Comparison of ENCODE assay signal across 10 cellular contexts in the genomic region with DNA sequence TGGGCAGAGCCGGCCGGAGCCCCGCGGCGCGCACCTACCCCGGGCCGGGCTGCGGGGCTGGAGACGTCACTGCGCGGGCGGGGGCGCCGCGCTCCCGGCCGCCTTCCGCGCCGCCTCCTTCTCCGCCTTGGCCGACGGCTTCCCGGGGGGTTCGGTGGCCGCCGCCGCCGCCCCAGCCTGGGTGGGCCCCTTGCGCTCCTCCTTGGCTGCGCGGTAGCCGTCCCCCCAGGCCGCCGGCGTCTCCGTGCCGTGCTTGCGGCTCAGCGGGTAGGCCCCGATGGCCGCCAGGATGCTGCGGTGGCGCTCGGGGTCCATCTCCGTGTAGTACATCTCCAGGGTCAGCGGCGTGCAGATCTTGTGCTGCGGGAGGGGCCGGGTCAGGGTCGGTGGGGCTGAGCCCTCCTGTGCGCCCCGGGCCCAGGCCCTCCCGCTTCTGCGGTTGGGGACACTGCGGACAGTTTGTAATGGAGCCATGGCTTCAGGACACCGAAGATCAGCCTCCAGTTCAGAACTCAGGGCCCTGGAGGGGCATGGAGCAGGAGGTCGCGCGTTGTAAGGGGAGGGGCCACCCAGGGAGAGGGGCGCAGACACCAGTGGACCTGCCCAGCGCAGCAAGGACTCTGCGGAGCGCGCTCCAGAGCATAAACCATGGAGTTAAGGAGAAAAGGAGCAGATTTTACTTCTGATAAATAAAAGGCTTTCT. TPM values are rescaled to one million over a fixed set of nuclear protein-coding genes. Genes with fewer than 3 reads are reported as not detected.
DNase-seq lines count a peak whose midpoint lies in the region; ATAC-seq and TF ChIP-seq lines count a peak whose summit lies in the region.
"Had no signal": no experiment of that assay in that cellular context is flagged by ENCODE, and none has a peak within 500 bp of the region (broad histone marks: within the 10 kb centered on the region; RNA-seq: fewer than 3 reads in every experiment).

No MANE protein-coding gene starts in this region.

- H3K9me3 ChIP-seq in cardiac muscle cell (ENCODE audit: low read depth): no peaks in the 10 kb centered on the region
- H3K9me3 ChIP-seq in naive thymus-derived CD4-positive, alpha-beta T cell (ENCODE audit: control insufficient read depth in 2 of 3, low read length in 3 of 3): no peaks in the 10 kb centered on the region
- H3K9me3 ChIP-seq in vagina: no peaks in the 10 kb centered on the region

- peak overlapping the region in 9 of 10 donors; percentile 25 to 92 (median 83) for H3K4me3 Mint-ChIP-seq in naive thymus-derived CD4-positive, alpha-beta T cell

- H3K27ac Mint-ChIP-seq in naive thymus-derived CD4-positive, alpha-beta T cell: no peak overlapping the region

- H3K4me1 Mint-ChIP-seq in naive thymus-derived CD4-positive, alpha-beta T cell: peaks cover 4 to 18% (median 12%) of the 10 kb centered on the region in 7 donors

- peaks cover 0 to 3% (median 0%) of the 10 kb centered on the region in 11 donors for H3K9me3 Mint-ChIP-seq in naive thymus-derived CD4-positive, alpha-beta T cell

- CTCF ChIA-PET in naive thymus-derived CD4-positive, alpha-beta T cell (lab: Charles Lee): interaction anchor here (0.5 to 1.1 kb wide), 2 partner anchors 18 to 183 kb away, joined by 3 read pairs; no protein-coding TSS in a partner anchor

- peaks cover 2% of the 10 kb centered on the region for H3K4me1 ChIP-seq in cardiac muscle cell (ENCODE audit: low read depth)
- H3K4me1 ChIP-seq in naive thymus-derived CD4-positive, alpha-beta T cell (ENCODE audit: control insufficient read depth in 2 of 2, insufficient read depth in 2 of 2, low read length in 2 of 2): peaks cover 8 to 18% of the 10 kb centered on the region in 2 donors
- peaks cover 25% of the 10 kb centered on the region for H3K4me1 ChIP-seq in vagina

- H3K27ac ChIP-seq in cardiac muscle cell: no peak overlapping the region
- peak overlapping the region in 13 of 59 donors; percentile 3 to 72 (median 27) for H3K27ac ChIP-seq in dorsolateral prefrontal cortex
- peak overlapping the region; percentile 48 for H3K27ac ChIP-seq in naive thymus-derived CD4-positive, alpha-beta T cell (ENCODE audit: low read depth, low read length)
- no peak overlapping the region for H3K27ac ChIP-seq in vagina

- H3K27me3 ChIP-seq in cardiac muscle cell (peaks cover 52% of the 10 kb centered on the region), dorsolateral prefrontal cortex (peaks cover 0 to 45% (median 21%) of the 10 kb centered on the region in 45 donors), vagina (peaks cover 25% of the 10 kb centered on the region)
- H3K27me3 ChIP-seq in naive thymus-derived CD4-positive, alpha-beta T cell (ENCODE audit: control insufficient read depth in 2 of 2, insufficient read depth in 2 of 2, low read length in 2 of 2): peaks cover 8 to 12% of the 10 kb centered on the region in 2 donors

- H3K36me3 Mint-ChIP-seq in naive thymus-derived CD4-positive, alpha-beta T cell: no peaks in the 10 kb centered on the region

- peaks cover 12 to 53% (median 19%) of the 10 kb centered on the region in 5 donors for H3K27me3 Mint-ChIP-seq in naive thymus-derived CD4-positive, alpha-beta T cell

- POLR2A ChIA-PET in naive thymus-derived CD4-positive, alpha-beta T cell (lab: Charles Lee): interaction anchor here (2.4 kb wide), 1 partner anchor 11 kb away, joined by 10 read pairs; no protein-coding TSS in a partner anchor

- TF ChIP-seq POLR2A in vagina (IDR thresholded peaks at IDR 0.05): no peak

- H3K4me3 ChIP-seq in cardiac muscle cell (peak overlapping the region; percentile 28), dorsolateral prefrontal cortex (peak overlapping the region; percentile 20 to 68 (median 48)), vagina (peak overlapping the region; percentile 21 to 27)
- H3K4me3 ChIP-seq in naive thymus-derived CD4-positive, alpha-beta T cell (ENCODE audit: low read length): peak overlapping the region; percentile 39

- H3K36me3 ChIP-seq in cardiac muscle cell (no peaks in the 10 kb centered on the region), vagina (no peaks in the 10 kb centered on the region)
- H3K36me3 ChIP-seq in naive thymus-derived CD4-positive, alpha-beta T cell (ENCODE audit: control insufficient read depth in 2 of 3, insufficient read depth in 3 of 3, low read length in 3 of 3): no peaks in the 10 kb centered on the region

- no peak for TF ChIP-seq CTCF in cardiac muscle cell (IDR thresholded peaks at IDR 0.05; ENCODE audit: low read depth, low read length)
- TF ChIP-seq CTCF in dorsolateral prefrontal cortex (IDR thresholded peaks at IDR 0.05 in 54 of 56, conservative IDR thresholded peaks at IDR 0.05 in 2 of 56; ENCODE audit: low read depth in 1 of 56, partially characterized antibody in 56 of 56): no peak
- TF ChIP-seq CTCF in vagina (IDR thresholded peaks at IDR 0.05): no peak

- DNase-seq in cardiac muscle cell (ENCODE audit: low read depth in 1 of 2, low spot score in 1 of 2) (peak in 1 of 2 donors; percentile 37), Right ventricle myocardium inferior (ENCODE audit: missing footprints) (no peak), dorsolateral prefrontal cortex (peak in 1 of 10 donors; percentile 22), vagina (ENCODE audit: extremely low spot score in 2 of 2) (no peak)
- no peak for DNase-seq in naive thymus-derived CD4-positive, alpha-beta T cell
- DNase-seq: NCI-H187 treated with DMSO at 0.1 percent for 48 hours had no signal

- intact Hi-C loops in Right ventricle myocardium inferior (cut with DNase I) (loop anchor here (5.0 to 10.0 kb wide), 2 partner anchors 281 to 491 kb away; no protein-coding TSS in a partner anchor), dorsolateral prefrontal cortex (cut with DNase I) (loop anchor here (5.0 kb wide), 2 partner anchors 46 to 51 kb away; a partner anchor contains a TSS), vagina (cut with DNase I) (no loop called here)
- intact Hi-C loops in naive thymus-derived CD4-positive, alpha-beta T cell (cut with micrococcal nuclease): loop anchor here (2.0 to 5.0 kb wide), 5 partner anchors 17 to 384 kb away; a partner anchor contains a TSS

- ATAC-seq in Right ventricle myocardium inferior: no peak
- ATAC-seq in naive thymus-derived CD4-positive, alpha-beta T cell: no peak
- ATAC-seq in HG03039 (IDR thresholded peaks at IDR 0.05; ENCODE audit: unreplicated experiment): no peak
- no peak for ATAC-seq in GM18517 (IDR thresholded peaks at IDR 0.05; ENCODE audit: unreplicated experiment)
- no peak for ATAC-seq in HG03175 (IDR thresholded peaks at IDR 0.05; ENCODE audit: unreplicated experiment)
- ATAC-seq: HCT116 had no signal

RNA-seq across cellular contexts. Expression of a gene that starts 10.8 kb away (rescaled TPM):
- total RNA-seq in cardiac muscle cell: 9.8 and 16.3 TPM in 2 replicates
- 12.3 and 14.8 TPM in 2 replicates for polyA plus RNA-seq in cardiac muscle cell
- total RNA-seq in Right ventricle myocardium inferior: not detected
- total RNA-seq in dorsolateral prefrontal cortex: 100 to 1,000 TPM in 119 of 120 experiments, 10 to 100 TPM in 1; 79.8 to 353 (median 247) TPM
- 1 to 10 TPM in 4 of 5 experiments, not detected in 1; 1.5 to 5.1 (median 3.4) TPM for total RNA-seq in naive thymus-derived CD4-positive, alpha-beta T cell
- polyA plus RNA-seq in naive thymus-derived CD4-positive, alpha-beta T cell: under 1 TPM; 0.33 to 0.91 TPM
- 4.7 TPM for total RNA-seq in vagina

RNA-seq across cellular contexts. Expression of a gene that starts 17.2 kb away (rescaled TPM):
- total RNA-seq in cardiac muscle cell (53.7 and 67.1 TPM in 2 replicates), Right ventricle myocardium inferior (39.4 TPM), dorsolateral prefrontal cortex (10 to 100 TPM; 15.3 to 36.6 (median 26.1) TPM), vagina (36.3 TPM)
- 116 and 150 TPM in 2 replicates for polyA plus RNA-seq in cardiac muscle cell
- 10 to 100 TPM; 29.6 to 49.8 (median 32.8) TPM for total RNA-seq in naive thymus-derived CD4-positive, alpha-beta T cell
- polyA plus RNA-seq in naive thymus-derived CD4-positive, alpha-beta T cell: 10 to 100 TPM; 78.9 to 88.1 TPM

RNA-seq across cellular contexts. Expression of a gene that starts 17.2 kb away (rescaled TPM):
- 70.2 and 70.8 TPM in 2 replicates for total RNA-seq in cardiac muscle cell
- 52.3 and 62.4 TPM in 2 replicates for polyA plus RNA-seq in cardiac muscle cell
- total RNA-seq in Right ventricle myocardium inferior: 44.7 TPM
- 10 to 100 TPM; 43.1 to 87.2 (median 61.0) TPM for total RNA-seq in dorsolateral prefrontal cortex
- total RNA-seq in naive thymus-derived CD4-positive, alpha-beta T cell: 10 to 100 TPM; 67.7 to 97.0 (median 69.5) TPM
- 10 to 100 TPM; 29.6 to 32.6 TPM for polyA plus RNA-seq in naive thymus-derived CD4-positive, alpha-beta T cell
- total RNA-seq in vagina: 41.7 TPM

RNA-seq across cellular contexts. Expression of a gene that starts 21.3 kb away (rescaled TPM):
- total RNA-seq in cardiac muscle cell (0.35 and 2.3 TPM in 2 replicates), Right ventricle myocardium inferior (not detected), dorsolateral prefrontal cortex (1 to 10 TPM in 3 of 120 experiments, under 1 TPM in 10, not detected in 107; 0.54 to 1.3 (median 0.75) TPM), vagina (not detected)
- polyA plus RNA-seq in cardiac muscle cell: 1.6 and 3.5 TPM in 2 replicates
- not detected for total RNA-seq in naive thymus-derived CD4-positive, alpha-beta T cell
- polyA plus RNA-seq in naive thymus-derived CD4-positive, alpha-beta T cell: not detected

RNA-seq across cellular contexts. Expression of a gene that starts 31.9 kb away (rescaled TPM):
- 20.0 and 58.1 TPM in 2 replicates for total RNA-seq in cardiac muscle cell
- 22.1 and 68.5 TPM in 2 replicates for polyA plus RNA-seq in cardiac muscle cell
- 7.9 TPM for total RNA-seq in Right ventricle myocardium inferior
- 1 to 10 TPM in 119 of 120 experiments, under 1 TPM in 1; 0.85 to 9.8 (median 4.0) TPM for total RNA-seq in dorsolateral prefrontal cortex
- total RNA-seq in naive thymus-derived CD4-positive, alpha-beta T cell: 10 to 100 TPM; 11.2 to 24.6 (median 16.9) TPM
- 10 to 100 TPM; 21.9 to 22.9 TPM for polyA plus RNA-seq in naive thymus-derived CD4-positive, alpha-beta T cell
- 54.0 TPM for total RNA-seq in vagina
